ENCODE assay signal across 15 cellular contexts in the genomic region with DNA sequence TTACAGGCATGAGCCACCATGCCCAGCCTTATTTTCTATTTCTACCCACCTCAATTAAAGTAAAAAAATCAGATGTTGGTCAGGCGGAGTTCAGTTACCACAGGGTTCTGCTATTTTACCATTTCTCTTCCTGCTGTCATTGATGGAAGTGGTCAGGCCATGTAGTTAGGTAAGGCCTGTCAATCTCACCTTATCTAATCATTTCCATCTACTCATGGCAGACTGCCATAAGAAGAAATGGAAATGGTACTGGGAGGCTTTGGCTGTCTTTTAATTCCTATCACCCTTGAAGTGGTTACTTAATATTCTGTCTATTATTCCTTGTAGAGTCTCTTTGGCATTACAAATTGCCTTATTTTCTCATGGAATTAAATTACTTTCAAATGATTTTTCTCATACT.
DNase-seq lines count a peak whose midpoint lies in the region; ATAC-seq and TF ChIP-seq lines count a peak whose summit lies in the region.
"Had no signal": no experiment of that assay in that cellular context is flagged by ENCODE, and none has a peak within 500 bp of the region (broad histone marks: within the 10 kb centered on the region; RNA-seq: fewer than 3 reads in every experiment).

No MANE protein-coding gene starts in this region.

- no peaks in the 10 kb centered on the region for H3K36me3 ChIP-seq in SK-N-SH (replicated peaks in 1 of 2; ENCODE audit: control insufficient read depth in 1 of 2, insufficient read depth in 2 of 2, low read length in 1 of 2)

- intact Hi-C loops in left colon (cut with DNase I, micrococcal nuclease) = no loop called here

- no peaks in the 10 kb centered on the region for H3F3A ChIP-seq in SK-N-SH (replicated peaks; ENCODE audit: insufficient read depth)

- H3K9me3 ChIP-seq in SK-N-SH = no peaks in the 10 kb centered on the region

- no peak overlapping the region for H3K4me2 ChIP-seq in SK-N-SH
- H3K4me2 ChIP-seq: GM23338 had no signal

- no peak for TF ChIP-seq CTCF in SK-N-SH (IDR thresholded peaks at IDR 0.05)

- H3K27ac ChIP-seq in SK-N-SH (ENCODE audit: low read depth in 2 of 2, low read length in 1 of 2) = no peak overlapping the region; a peak in 1 of 4 replicates

- no peaks in the 10 kb centered on the region for H3K4me1 Mint-ChIP-seq in T-cell
- H3K4me1 Mint-ChIP-seq: B cell had no signal

- H3K9ac ChIP-seq in SK-N-SH = no peak overlapping the region

- DNase-seq in SK-N-SH (no peak), NCI-H69 (lab: John Stamatoyannopoulos, UW) (peak; percentile 14), left colon (no peak), T-cell (no peak)
- DNase-seq: C1 segment of cervical spinal cord; Calu3; CD4-positive, alpha-beta T cell; DMS 273 treated with DMSO at 0.1 percent for 48 hours; EL; H7 had no signal

- H3K27me3 ChIP-seq in SK-N-SH (ENCODE audit: insufficient read depth) = no peaks in the 10 kb centered on the region

- H3K9me3 Mint-ChIP-seq in T-cell = no peaks in the 10 kb centered on the region
- H3K9me3 Mint-ChIP-seq: CD4-positive, alpha-beta T cell had no signal

- H3K27me3 Mint-ChIP-seq in T-cell = peaks cover 0 to 3% of the 10 kb centered on the region in 2 donors
- H3K27me3 Mint-ChIP-seq: CD4-positive, alpha-beta T cell had no signal

- H3K79me2 ChIP-seq in SK-N-SH (ENCODE audit: insufficient read depth) = no peaks in the 10 kb centered on the region

- no peak overlapping the region for H3K4me3 ChIP-seq in SK-N-SH (ENCODE audit: low read depth in 2 of 2, low read length in 1 of 2)
- H3K4me3 ChIP-seq: GM23338 had no signal

- POLR2A ChIA-PET in SK-N-SH (lab: Yijun Ruan, JAX) (no interaction called here), T-cell (lab: Charles Lee) (no interaction called here)

- no peak for TF ChIP-seq RAD21 in SK-N-SH (IDR thresholded peaks at IDR 0.05; ENCODE audit: low read length)

- no peak overlapping the region for H3K27ac Mint-ChIP-seq in T-cell
- H3K27ac Mint-ChIP-seq: B cell; CD4-positive, alpha-beta T cell; GM23338 had no signal

- no peaks in the 10 kb centered on the region for H3K9me2 ChIP-seq in SK-N-SH

- no peak for TF ChIP-seq EP300 in SK-N-SH (IDR thresholded peaks at IDR 0.05; ENCODE audit: borderline replicate concordance in 1 of 2, low read depth in 1 of 2, low read length in 1 of 2)

- WGBS in SK-N-SH (ENCODE audit: low lambda C conversion rate) = 92% methylated on average over 1 of the region's 1 CpG

- no peak overlapping the region for H3K4me3 Mint-ChIP-seq in T-cell
- H3K4me3 Mint-ChIP-seq: B cell; CD4-positive, alpha-beta T cell; GM23338 had no signal

- ATAC-seq in SK-N-SH treated with all-trans-retinoic acid at 6 μM for 48 hours (no peak), left colon (peak; percentile 66), HG03342 (IDR thresholded peaks at IDR 0.05; ENCODE audit: unreplicated experiment) (no peak), T-cell (replicated peaks in 1 of 4) (no peak), GM21723 (IDR thresholded peaks at IDR 0.05; ENCODE audit: unreplicated experiment) (no peak)
- ATAC-seq: GM23338 had no signal

- H3K4me1 ChIP-seq in SK-N-SH (ENCODE audit: control insufficient read depth in 1 of 2, insufficient read depth in 2 of 2, low read depth in 1 of 2, low read length in 1 of 2) = peaks cover 0 to 4% of the 10 kb centered on the region in 2 experiments; a peak in 1 of 4 replicates

- H2AFZ ChIP-seq in SK-N-SH (ENCODE audit: low read depth) = no peak overlapping the region
- H2AFZ ChIP-seq: GM23338 had no signal

- CTCF ChIA-PET in SK-N-SH (lab: Yijun Ruan, JAX) (interaction anchor here (1.4 to 2.0 kb wide), 2 partner anchors 10 to 183 kb away, joined by 5 to 8 read pairs; no protein-coding TSS in a partner anchor), T-cell (lab: Charles Lee) (no interaction called here)

- no peaks in the 10 kb centered on the region for H4K20me1 ChIP-seq in SK-N-SH (ENCODE audit: insufficient read depth)

- H3K36me3 Mint-ChIP-seq in T-cell = no peaks in the 10 kb centered on the region

TF ChIP-seq in SK-N-SH treated with all-trans-retinoic acid at 6 μM for 48 hours, 23 proteins besides CTCF, POLR2A, EP300 and RAD21:
- TF ChIP-seq BACH2 (CRISPR knock-in tag; IDR thresholded peaks at IDR 0.05; ENCODE audit: borderline replicate concordance) = no peak
- TF ChIP-seq ISL1 (CRISPR knock-in tag; IDR thresholded peaks at IDR 0.05) = peak; percentile 25; the same call in 1 of the 2 replicates
- TF ChIP-seq, protein P1, sequence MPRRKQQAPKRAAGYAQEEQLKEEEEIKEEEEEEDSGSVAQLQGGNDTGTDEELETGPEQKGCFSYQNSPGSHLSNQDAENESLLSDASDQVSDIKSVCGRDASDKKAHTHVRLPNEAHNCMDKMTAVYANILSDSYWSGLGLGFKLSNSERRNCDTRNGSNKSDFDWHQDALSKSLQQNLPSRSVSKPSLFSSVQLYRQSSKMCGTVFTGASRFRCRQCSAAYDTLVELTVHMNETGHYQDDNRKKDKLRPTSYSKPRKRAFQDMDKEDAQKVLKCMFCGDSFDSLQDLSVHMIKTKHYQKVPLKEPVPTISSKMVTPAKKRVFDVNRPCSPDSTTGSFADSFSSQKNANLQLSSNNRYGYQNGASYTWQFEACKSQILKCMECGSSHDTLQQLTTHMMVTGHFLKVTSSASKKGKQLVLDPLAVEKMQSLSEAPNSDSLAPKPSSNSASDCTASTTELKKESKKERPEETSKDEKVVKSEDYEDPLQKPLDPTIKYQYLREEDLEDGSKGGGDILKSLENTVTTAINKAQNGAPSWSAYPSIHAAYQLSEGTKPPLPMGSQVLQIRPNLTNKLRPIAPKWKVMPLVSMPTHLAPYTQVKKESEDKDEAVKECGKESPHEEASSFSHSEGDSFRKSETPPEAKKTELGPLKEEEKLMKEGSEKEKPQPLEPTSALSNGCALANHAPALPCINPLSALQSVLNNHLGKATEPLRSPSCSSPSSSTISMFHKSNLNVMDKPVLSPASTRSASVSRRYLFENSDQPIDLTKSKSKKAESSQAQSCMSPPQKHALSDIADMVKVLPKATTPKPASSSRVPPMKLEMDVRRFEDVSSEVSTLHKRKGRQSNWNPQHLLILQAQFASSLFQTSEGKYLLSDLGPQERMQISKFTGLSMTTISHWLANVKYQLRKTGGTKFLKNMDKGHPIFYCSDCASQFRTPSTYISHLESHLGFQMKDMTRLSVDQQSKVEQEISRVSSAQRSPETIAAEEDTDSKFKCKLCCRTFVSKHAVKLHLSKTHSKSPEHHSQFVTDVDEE (CRISPR knock-in tag; IDR thresholded peaks at IDR 0.05) = no peak
- TF ChIP-seq TOX (CRISPR knock-in tag; IDR thresholded peaks at IDR 0.05; ENCODE audit: borderline replicate concordance) = no peak

TF ChIP-seq in SK-N-SH, 30 proteins besides CTCF, POLR2A, EP300 and RAD21 (continues in another document):
- TF ChIP-seq EZH2phosphoT487 (IDR thresholded peaks at IDR 0.05; ENCODE audit: borderline replicate concordance, low read depth) = no peak
- no peak for TF ChIP-seq YY1 (IDR thresholded peaks at IDR 0.05; ENCODE audit: low read depth)
- TF ChIP-seq FOXM1 (IDR thresholded peaks at IDR 0.05; ENCODE audit: low read depth) = no peak
- no peak for TF ChIP-seq NFIC (IDR thresholded peaks at IDR 0.05; ENCODE audit: borderline replicate concordance)
- no peak for TF ChIP-seq SIN3A (IDR thresholded peaks at IDR 0.05; ENCODE audit: borderline replicate concordance, low read depth, low read length)
- TF ChIP-seq RXRA (IDR thresholded peaks at IDR 0.05; ENCODE audit: borderline replicate concordance, low read depth) = no peak
- TF ChIP-seq, protein P2, sequence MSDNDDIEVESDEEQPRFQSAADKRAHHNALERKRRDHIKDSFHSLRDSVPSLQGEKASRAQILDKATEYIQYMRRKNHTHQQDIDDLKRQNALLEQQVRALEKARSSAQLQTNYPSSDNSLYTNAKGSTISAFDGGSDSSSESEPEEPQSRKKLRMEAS (IDR thresholded peaks at IDR 0.05; ENCODE audit: low read depth) = no peak
- TF ChIP-seq, protein P3, sequence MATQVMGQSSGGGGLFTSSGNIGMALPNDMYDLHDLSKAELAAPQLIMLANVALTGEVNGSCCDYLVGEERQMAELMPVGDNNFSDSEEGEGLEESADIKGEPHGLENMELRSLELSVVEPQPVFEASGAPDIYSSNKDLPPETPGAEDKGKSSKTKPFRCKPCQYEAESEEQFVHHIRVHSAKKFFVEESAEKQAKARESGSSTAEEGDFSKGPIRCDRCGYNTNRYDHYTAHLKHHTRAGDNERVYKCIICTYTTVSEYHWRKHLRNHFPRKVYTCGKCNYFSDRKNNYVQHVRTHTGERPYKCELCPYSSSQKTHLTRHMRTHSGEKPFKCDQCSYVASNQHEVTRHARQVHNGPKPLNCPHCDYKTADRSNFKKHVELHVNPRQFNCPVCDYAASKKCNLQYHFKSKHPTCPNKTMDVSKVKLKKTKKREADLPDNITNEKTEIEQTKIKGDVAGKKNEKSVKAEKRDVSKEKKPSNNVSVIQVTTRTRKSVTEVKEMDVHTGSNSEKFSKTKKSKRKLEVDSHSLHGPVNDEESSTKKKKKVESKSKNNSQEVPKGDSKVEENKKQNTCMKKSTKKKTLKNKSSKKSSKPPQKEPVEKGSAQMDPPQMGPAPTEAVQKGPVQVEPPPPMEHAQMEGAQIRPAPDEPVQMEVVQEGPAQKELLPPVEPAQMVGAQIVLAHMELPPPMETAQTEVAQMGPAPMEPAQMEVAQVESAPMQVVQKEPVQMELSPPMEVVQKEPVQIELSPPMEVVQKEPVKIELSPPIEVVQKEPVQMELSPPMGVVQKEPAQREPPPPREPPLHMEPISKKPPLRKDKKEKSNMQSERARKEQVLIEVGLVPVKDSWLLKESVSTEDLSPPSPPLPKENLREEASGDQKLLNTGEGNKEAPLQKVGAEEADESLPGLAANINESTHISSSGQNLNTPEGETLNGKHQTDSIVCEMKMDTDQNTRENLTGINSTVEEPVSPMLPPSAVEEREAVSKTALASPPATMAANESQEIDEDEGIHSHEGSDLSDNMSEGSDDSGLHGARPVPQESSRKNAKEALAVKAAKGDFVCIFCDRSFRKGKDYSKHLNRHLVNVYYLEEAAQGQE (IDR thresholded peaks at IDR 0.05; ENCODE audit: low read depth, low read length) = no peak
- TF ChIP-seq MXI1 (IDR thresholded peaks at IDR 0.05; ENCODE audit: low read depth, low read length) = no peak
- TF ChIP-seq FOSL2 (IDR thresholded peaks at IDR 0.05; ENCODE audit: borderline replicate concordance, low read depth) = no peak
- no peak for TF ChIP-seq ELF1 (IDR thresholded peaks at IDR 0.05)
- TF ChIP-seq, protein P4, sequence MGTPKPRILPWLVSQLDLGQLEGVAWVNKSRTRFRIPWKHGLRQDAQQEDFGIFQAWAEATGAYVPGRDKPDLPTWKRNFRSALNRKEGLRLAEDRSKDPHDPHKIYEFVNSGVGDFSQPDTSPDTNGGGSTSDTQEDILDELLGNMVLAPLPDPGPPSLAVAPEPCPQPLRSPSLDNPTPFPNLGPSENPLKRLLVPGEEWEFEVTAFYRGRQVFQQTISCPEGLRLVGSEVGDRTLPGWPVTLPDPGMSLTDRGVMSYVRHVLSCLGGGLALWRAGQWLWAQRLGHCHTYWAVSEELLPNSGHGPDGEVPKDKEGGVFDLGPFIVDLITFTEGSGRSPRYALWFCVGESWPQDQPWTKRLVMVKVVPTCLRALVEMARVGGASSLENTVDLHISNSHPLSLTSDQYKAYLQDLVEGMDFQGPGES (IDR thresholded peaks at IDR 0.05; ENCODE audit: low read depth, low read length) = no peak
- no peak for TF ChIP-seq RCOR1 (IDR thresholded peaks at IDR 0.05; ENCODE audit: low read length)
- no peak for TF ChIP-seq TCF12 (IDR thresholded peaks at IDR 0.05)
